Comparison of ENCODE assay signal across 15 cellular contexts in genomic region chr1:15174615-15174983, GRCh38. TPM values are rescaled to one million over a fixed set of nuclear protein-coding genes. Genes with fewer than 3 reads are reported as not detected.
DNase-seq lines count a peak whose midpoint lies in the region; ATAC-seq and TF ChIP-seq lines count a peak whose summit lies in the region.
"Had no signal": no experiment of that assay in that cellular context is flagged by ENCODE, and none has a peak within 500 bp of the region (broad histone marks: within the 10 kb centered on the region; RNA-seq: fewer than 3 reads in every experiment).

No MANE protein-coding gene starts in this region.

- in situ Hi-C loops in transverse colon (cut with MboI; ENCODE audit: low pct_ligation_motif_present in 1 of 4, low pct_unique_long_range_greater_than_20kb in 1 of 4, low sequenced_read_pairs in 3 of 4), result no loop called here

- H3K27me3 Mint-ChIP-seq in activated naive CD8-positive, alpha-beta T cell treated with anti-CD3 and anti-CD28 coated beads, Interleukin-2, amount 50 U/mL, for 24 hours, result peaks cover 39% of the 10 kb centered on the region
- peaks cover 53% of the 10 kb centered on the region for H3K27me3 Mint-ChIP-seq in activated naive CD8-positive, alpha-beta T cell treated with anti-CD3 and anti-CD28 coated beads for 36 hours

- H3K9me3 Mint-ChIP-seq in activated naive CD8-positive, alpha-beta T cell treated with anti-CD3 and anti-CD28 coated beads, Interleukin-2, amount 50 U/mL, for 24 hours, result peaks cover 8% of the 10 kb centered on the region
- no peaks in the 10 kb centered on the region for H3K9me3 Mint-ChIP-seq in activated naive CD8-positive, alpha-beta T cell treated with anti-CD3 and anti-CD28 coated beads for 36 hours

- no peak overlapping the region for H3K4me3 ChIP-seq in esophagus squamous epithelium
- H3K4me3 ChIP-seq in transverse colon, result no peak overlapping the region
- H3K4me3 ChIP-seq: SJSA1 had no signal

- no peak for TF ChIP-seq EP300 in transverse colon (IDR thresholded peaks at IDR 0.05; ENCODE audit: low read depth)

- H3K27ac ChIP-seq in esophagus squamous epithelium (peak overlapping the region in 3 of 4 donors; percentile 74 to 82 (median 74)), transverse colon (peak overlapping the region in 3 of 4 donors; percentile 49 to 65 (median 62))
- H3K27ac ChIP-seq: C4-2B, SJSA1 had no signal

- H3K36me3 ChIP-seq in esophagus squamous epithelium (no peaks in the 10 kb centered on the region), transverse colon (no peaks in the 10 kb centered on the region)

- peaks cover 33 to 69% (median 41%) of the 10 kb centered on the region in 3 donors for H3K4me1 ChIP-seq in esophagus squamous epithelium
- peaks cover 9 to 76% (median 47%) of the 10 kb centered on the region in 4 donors for H3K4me1 ChIP-seq in transverse colon

- no peak for DNase-seq in activated naive CD8-positive, alpha-beta T cell treated with anti-CD3 and anti-CD28 coated beads, Interleukin-2, amount 50 U/mL, for 24 hours
- DNase-seq in activated naive CD8-positive, alpha-beta T cell treated with anti-CD3 and anti-CD28 coated beads for 36 hours, result no peak
- DNase-seq in RPMI8226, result peak; percentile 42
- DNase-seq in esophagus squamous epithelium (lab: John Stamatoyannopoulos, UW), result no peak
- DNase-seq in transverse colon, result no peak
- no peak for DNase-seq in stimulated activated CD4-positive, alpha-beta T cell treated with anti-CD3 and anti-CD28 coated beads, Interleukin-15, amount 100 ng/mL, for 24 hours
- DNase-seq in NCI-H1436 treated with DMSO at 0.1 percent for 48 hours (lab: John Stamatoyannopoulos, UW), result no peak
- DNase-seq in left colon, result no peak
- DNase-seq: DMS153, GOT3, NCI-H1092, NCI-H2107, NCI-H2227 treated with DMSO at 0.1 percent for 48 hours had no signal

- 24 to 37% methylated on average over 3 of the region's 3 CpGs for WGBS in esophagus squamous epithelium, 2 donors
- 10% methylated on average over 3 of the region's 3 CpGs; no CpG with 5 or more reads in 1 of the 2 donors for WGBS in transverse colon (ENCODE audit: low coverage in 1 of 2), 2 donors

- H3K36me3 Mint-ChIP-seq in activated naive CD8-positive, alpha-beta T cell treated with anti-CD3 and anti-CD28 coated beads, Interleukin-2, amount 50 U/mL, for 24 hours (ENCODE audit: low read depth), result no peaks in the 10 kb centered on the region
- H3K36me3 Mint-ChIP-seq in activated naive CD8-positive, alpha-beta T cell treated with anti-CD3 and anti-CD28 coated beads for 36 hours, result no peaks in the 10 kb centered on the region

- peak; percentile 11 for ATAC-seq in activated naive CD8-positive, alpha-beta T cell treated with anti-CD3 and anti-CD28 coated beads, Interleukin-2, amount 50 U/mL, for 24 hours
- ATAC-seq in left colon, result no peak

- no peaks in the 10 kb centered on the region for H3K27me3 ChIP-seq in esophagus squamous epithelium
- H3K27me3 ChIP-seq in transverse colon, result no peaks in the 10 kb centered on the region
- H3K27me3 ChIP-seq: SJSA1 had no signal

- TF ChIP-seq POLR2A in esophagus squamous epithelium (IDR thresholded peaks at IDR 0.05) (no peak), transverse colon (IDR thresholded peaks at IDR 0.05) (no peak)

- no peak overlapping the region for H3K27ac Mint-ChIP-seq in activated naive CD8-positive, alpha-beta T cell treated with anti-CD3 and anti-CD28 coated beads, Interleukin-2, amount 50 U/mL, for 24 hours
- no peak overlapping the region for H3K27ac Mint-ChIP-seq in activated naive CD8-positive, alpha-beta T cell treated with anti-CD3 and anti-CD28 coated beads for 36 hours

- intact Hi-C loops in esophagus squamous epithelium (cut with DNase I) (no loop called here), transverse colon (cut with DNase I; ENCODE audit: low total_unique reads) (no loop called here), left colon (cut with DNase I, micrococcal nuclease) (no loop called here)

- H3K9me3 ChIP-seq in esophagus squamous epithelium, result no peaks in the 10 kb centered on the region
- no peaks in the 10 kb centered on the region for H3K9me3 ChIP-seq in transverse colon
- H3K9me3 ChIP-seq: SJSA1 had no signal

- TF ChIP-seq CTCF in esophagus squamous epithelium (IDR thresholded peaks at IDR 0.05) (no peak), transverse colon (IDR thresholded peaks at IDR 0.05) (no peak)

- peaks cover 30% of the 10 kb centered on the region for H3K4me1 Mint-ChIP-seq in activated naive CD8-positive, alpha-beta T cell treated with anti-CD3 and anti-CD28 coated beads, Interleukin-2, amount 50 U/mL, for 24 hours
- peaks cover 23% of the 10 kb centered on the region for H3K4me1 Mint-ChIP-seq in activated naive CD8-positive, alpha-beta T cell treated with anti-CD3 and anti-CD28 coated beads for 36 hours

- H3K4me3 Mint-ChIP-seq in activated naive CD8-positive, alpha-beta T cell treated with anti-CD3 and anti-CD28 coated beads, Interleukin-2, amount 50 U/mL, for 24 hours, result no peak overlapping the region
- no peak overlapping the region for H3K4me3 Mint-ChIP-seq in activated naive CD8-positive, alpha-beta T cell treated with anti-CD3 and anti-CD28 coated beads for 36 hours

RNA-seq across cellular contexts. Expression of gene TMEM51, which starts 21.1 kb away (rescaled TPM):
- total RNA-seq in activated naive CD8-positive, alpha-beta T cell treated with anti-CD3 and anti-CD28 coated beads for 36 hours, result not detected
- total RNA-seq in esophagus squamous epithelium (10 to 100 TPM; 11.6 to 23.7 (median 17.7) TPM), transverse colon (10 to 100 TPM; 17.7 to 32.9 (median 22.9) TPM), left colon (10 to 100 TPM; 23.4 to 27.4 TPM)

Comparison
In these comparisons a context has a peak if more than half of its experiments do, and no peak if none do; other contexts are left out.
1. RNA of gene TMEM51, which starts 21.1 kb away (total RNA-seq): 23.4 to 27.4 TPM in left colon, 17.7 to 32.9 TPM in transverse colon and 11.6 to 23.7 TPM in esophagus squamous epithelium; not detected in activated naive CD8-positive, alpha-beta T cell treated with anti-CD3 and anti-CD28 coated beads for 36 hours; every median in the first group is over 10 times any median in the second.